Comparison of ENCODE assay signal across 9 cellular contexts in genomic region chr11:116990061-116990473, GRCh38.
DNase-seq lines count a peak whose midpoint lies in the region; ATAC-seq and TF ChIP-seq lines count a peak whose summit lies in the region.
"Had no signal": no experiment of that assay in that cellular context is flagged by ENCODE, and none has a peak within 500 bp of the region (broad histone marks: within the 10 kb centered on the region; RNA-seq: fewer than 3 reads in every experiment).

No MANE protein-coding gene starts in this region.

- no peak overlapping the region for H3K4me3 ChIP-seq in mammary epithelial cell (replicated peaks in 1 of 3; ENCODE audit: insufficient read depth in 1 of 3, low read depth in 2 of 3, low read length in 3 of 3)
- H3K4me3 ChIP-seq in thoracic aorta, result peak overlapping the region; percentile 0

- intact Hi-C loops in mammary epithelial cell (cut with micrococcal nuclease), result no loop called here

- no peaks in the 10 kb centered on the region for H3K36me3 ChIP-seq in mammary epithelial cell (ENCODE audit: insufficient read depth, low read length)
- H3K36me3 ChIP-seq in thoracic aorta, result no peaks in the 10 kb centered on the region

- no peak for TF ChIP-seq CTCF in mammary epithelial cell (conservative IDR thresholded peaks at IDR 0.05 in 1 of 2, IDR thresholded peaks at IDR 0.05 in 1 of 2; ENCODE audit: extremely low read depth in 1 of 2, insufficient read depth in 1 of 2, low read depth in 1 of 2, low read length in 2 of 2)
- TF ChIP-seq CTCF in thoracic aorta (IDR thresholded peaks at IDR 0.05), result no peak

- peak overlapping the region; percentile 20 for H3K4me2 ChIP-seq in mammary epithelial cell (ENCODE audit: insufficient read depth, low read depth, low read length)

- H3K4me1 ChIP-seq in mammary epithelial cell (ENCODE audit: insufficient read depth, low read length) (peaks cover 39% of the 10 kb centered on the region), thoracic aorta (ENCODE audit: control insufficient read depth in 1 of 2, low read depth in 2 of 2) (peaks cover 39 to 57% of the 10 kb centered on the region in 2 donors)

- H3K9me3 ChIP-seq in mammary epithelial cell (replicated peaks; ENCODE audit: insufficient read depth, low read length) (no peaks in the 10 kb centered on the region), thoracic aorta (no peaks in the 10 kb centered on the region)

- DNase-seq in DMS 273 (lab: John Stamatoyannopoulos, UW; ENCODE audit: unreplicated experiment), result peak; percentile 3
- DNase-seq in DMS 273 treated with DMSO at 0.1 percent for 48 hours (lab: John Stamatoyannopoulos, UW), result no peak
- peak; percentile 71 for DNase-seq in mammary epithelial cell
- DNase-seq in kidney glomerular epithelial cell (lab: John Stamatoyannopoulos, UW), result peak; percentile 33
- no peak for DNase-seq in thoracic aorta (ENCODE audit: low spot score)

- H2AFZ ChIP-seq in mammary epithelial cell (ENCODE audit: low read depth, low read length), result no peak overlapping the region

- dilution Hi-C loops in mammary epithelial cell (cut with HindIII; ENCODE audit: low sequenced_read_pairs), result loop anchor here (5.0 kb wide), 1 partner anchor 103 kb away; no protein-coding TSS in a partner anchor

- H4K20me1 ChIP-seq in mammary epithelial cell (ENCODE audit: insufficient read depth, low read length), result no peaks in the 10 kb centered on the region

- CTCF ChIA-PET in mammary epithelial cell (lab: Charles Lee; ENCODE audit: low non-redundant PET), result no interaction called here

- no TSS peak for BruUV-seq in mammary epithelial cell (replicated peaks; lab: Mats Ljungman, UMichigan)

- WGBS in mammary epithelial cell (ENCODE audit: low coverage, missing lambda C conversion rate), result 25% methylated on average over 4 of the region's 4 CpGs

- in situ Hi-C loops in mammary epithelial cell (cut with MboI; ENCODE audit: low sequenced_read_pairs in 2 of 2), result no loop called here

- H3K27me3 ChIP-seq in mammary epithelial cell (ENCODE audit: insufficient read depth, low read length) (no peaks in the 10 kb centered on the region), thoracic aorta (replicated peaks; ENCODE audit: insufficient read depth) (no peaks in the 10 kb centered on the region)

- ATAC-seq in thoracic aorta (ENCODE audit: insufficient number of reproducible peaks, low FRiP score, low read depth) (peak; percentile 54), GM18502 (IDR thresholded peaks at IDR 0.05; ENCODE audit: poor library complexity, unreplicated experiment) (no peak), HG02970 (IDR thresholded peaks at IDR 0.05; ENCODE audit: low FRiP score, unreplicated experiment) (no peak), GM21717 (IDR thresholded peaks at IDR 0.05; ENCODE audit: unreplicated experiment) (no peak)

- peak overlapping the region; percentile 32 for H3K27ac ChIP-seq in mammary epithelial cell (ENCODE audit: insufficient read depth, low read depth, low read length)
- peak overlapping the region; percentile 9 to 46 for H3K27ac ChIP-seq in thoracic aorta
- H3K27ac ChIP-seq: 22Rv1 had no signal

- H3K79me2 ChIP-seq in mammary epithelial cell (ENCODE audit: insufficient read depth, low read length), result peaks cover 70% of the 10 kb centered on the region

- H3K9ac ChIP-seq in mammary epithelial cell (ENCODE audit: insufficient read depth, low read length), result no peak overlapping the region

Comparison
In these comparisons a context has a peak if more than half of its experiments do, and no peak if none do; other contexts are left out.
1. DNase-seq: peak in DMS 273 (single experiment), mammary epithelial cell (single experiment) and kidney glomerular epithelial cell (single experiment); none in DMS 273 treated with DMSO at 0.1 percent for 48 hours (single experiment) and thoracic aorta (single experiment).